Comparison of ENCODE assay signal across 35 cellular contexts in the genomic region with DNA sequence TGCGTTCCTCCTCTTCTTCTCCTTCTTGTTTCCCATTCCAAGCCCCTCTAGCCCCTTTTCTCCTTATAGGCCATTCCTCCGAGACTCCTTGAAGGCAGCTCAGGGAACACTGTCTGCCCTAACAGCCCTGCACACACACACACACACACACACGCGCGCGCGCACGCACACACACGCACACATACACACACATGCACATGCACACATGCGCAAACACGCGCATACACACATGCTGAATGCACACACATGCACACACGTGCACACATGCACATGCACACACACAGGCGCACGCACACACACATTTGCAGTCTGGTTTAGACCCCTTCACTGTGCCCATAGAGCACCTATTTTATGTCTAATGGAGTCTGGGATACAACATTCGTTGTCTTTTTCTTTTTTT. TPM values are rescaled to one million over a fixed set of nuclear protein-coding genes. Genes with fewer than 3 reads are reported as not detected.
"Had no signal": no experiment of that assay in that cellular context is flagged by ENCODE, and none has a peak within 500 bp of the region (broad histone marks: within the 10 kb centered on the region; RNA-seq: fewer than 3 reads in every experiment).

No MANE protein-coding gene starts in this region.

- H3K4me1 Mint-ChIP-seq: activated B cell treated with CpG ODN at 0.5 μM for 24 hours; activated CD4-positive, alpha-beta T cell treated with anti-CD3 and anti-CD28 coated beads for 36 hours; activated CD4-positive, alpha-beta T cell treated with anti-CD3 and anti-CD28 coated beads, Interleukin-2, amount 10 ng/mL, durations not matched to agents 24 days and 14 days; activated CD8-positive, alpha-beta memory T cell treated with anti-CD3 and anti-CD28 coated beads, Interleukin-2, amount 10 ng/mL, durations not matched to agents 7 days and 5 days; activated naive CD4-positive, alpha-beta T cell treated with anti-CD3 and anti-CD28 coated beads, Interleukin-2, amount 10 ng/mL, durations not matched to agents 7 days and 5 days; activated naive CD8-positive, alpha-beta T cell treated with anti-CD3 and anti-CD28 coated beads, Interleukin-2, amount 10 ng/mL, durations not matched to agents 7 days and 5 days; central memory CD8-positive, alpha-beta T cell had no signal

- DNase-seq: activated B cell treated with CpG ODN at 0.5 μM for 24 hours; activated CD4-positive, alpha-beta memory T cell treated with anti-CD3 and anti-CD28 coated beads for 36 hours; activated CD4-positive, alpha-beta T cell treated with anti-CD3 and anti-CD28 coated beads for 36 hours; activated CD4-positive, alpha-beta T cell treated with anti-CD3 and anti-CD28 coated beads, Interleukin-2, amount 10 ng/mL, durations not matched to agents 24 days and 14 days; activated CD4-positive, CD25-positive, alpha-beta regulatory T cell treated with anti-CD3 and anti-CD28 coated beads, Interleukin-2, amount 50 U/mL, for 72 hours; activated CD8-positive, alpha-beta memory T cell treated with anti-CD3 and anti-CD28 coated beads, Interleukin-2, amount 10 ng/mL, durations not matched to agents 7 days and 5 days; activated CD8-positive, alpha-beta memory T cell treated with anti-CD3 and anti-CD28 coated beads, Interleukin-2, amount 50 U/mL, for 4 hours; activated CD8-positive, alpha-beta T cell treated with anti-CD3 and anti-CD28 coated beads, Interleukin-2, amount 10 ng/mL, durations not matched to agents 7 days and 5 days; activated gamma-delta T cell; activated naive CD4-positive, alpha-beta T cell; activated naive CD4-positive, alpha-beta T cell treated with anti-CD3 and anti-CD28 coated beads, Interleukin-2, amount 10 ng/mL, durations not matched to agents 7 days and 5 days; activated naive CD8-positive, alpha-beta T cell treated with anti-CD3 and anti-CD28 coated beads, Interleukin-2, amount 10 ng/mL, durations not matched to agents 7 days and 5 days; activated T-cell treated with anti-CD3 and anti-CD28 coated beads, Interleukin-2, amount 50 U/mL, for 1 hour; activated T-cell treated with anti-CD3 and anti-CD28 coated beads, Interleukin-2, amount 50 U/mL, for 48 hours; brain microvascular endothelial cell; cortex of kidney; dermis blood vessel endothelial cell; effector CD4-positive, alpha-beta T cell; effector memory CD8-positive, alpha-beta T cell; erythroblast; foreskin keratinocyte; gastrocnemius medialis; heart right ventricle; T-helper 1 cell; T-helper 17 cell; T1000; WERI-Rb-1 had no signal

- H3K4me3 Mint-ChIP-seq: activated B cell treated with CpG ODN at 0.5 μM for 24 hours; activated CD4-positive, alpha-beta memory T cell treated with anti-CD3 and anti-CD28 coated beads for 36 hours; activated CD4-positive, alpha-beta T cell treated with anti-CD3 and anti-CD28 coated beads for 36 hours; activated CD4-positive, alpha-beta T cell treated with anti-CD3 and anti-CD28 coated beads, Interleukin-2, amount 10 ng/mL, durations not matched to agents 24 days and 14 days; activated CD8-positive, alpha-beta memory T cell treated with anti-CD3 and anti-CD28 coated beads, Interleukin-2, amount 10 ng/mL, durations not matched to agents 7 days and 5 days; activated CD8-positive, alpha-beta T cell treated with anti-CD3 and anti-CD28 coated beads, Interleukin-2, amount 10 ng/mL, durations not matched to agents 7 days and 5 days; activated naive CD4-positive, alpha-beta T cell treated with anti-CD3 and anti-CD28 coated beads, Interleukin-2, amount 10 ng/mL, durations not matched to agents 7 days and 5 days; activated naive CD8-positive, alpha-beta T cell treated with anti-CD3 and anti-CD28 coated beads, Interleukin-2, amount 10 ng/mL, durations not matched to agents 7 days and 5 days; central memory CD8-positive, alpha-beta T cell; effector memory CD8-positive, alpha-beta T cell; T-helper 17 cell; T-helper 2 cell treated with Interferon-gamma antibody and Interleukin-4, amounts not matched to agents 5 μg/mL and 100 μg/mL, for 36 hours had no signal

- H3K4me3 ChIP-seq: ascending aorta, esophagus muscularis mucosa, gastrocnemius medialis, heart right ventricle had no signal

- FAIRE-seq: bronchial epithelial cell, colon had no signal

- H3K27me3 ChIP-seq: ascending aorta had no signal

- H3K4me1 ChIP-seq: ascending aorta, esophagus muscularis mucosa, foreskin keratinocyte, gastrocnemius medialis, heart right ventricle had no signal

- H3K36me3 Mint-ChIP-seq: activated CD4-positive, alpha-beta memory T cell treated with anti-CD3 and anti-CD28 coated beads for 36 hours; activated CD8-positive, alpha-beta memory T cell treated with anti-CD3 and anti-CD28 coated beads, Interleukin-2, amount 10 ng/mL, durations not matched to agents 7 days and 5 days; activated naive CD4-positive, alpha-beta T cell treated with anti-CD3 and anti-CD28 coated beads, Interleukin-2, amount 10 ng/mL, durations not matched to agents 7 days and 5 days; activated naive CD4-positive, alpha-beta T cell treated with anti-CD3 and anti-CD28 coated beads, Interleukin-2, amount 50 U/mL, for 72 hours; activated naive CD8-positive, alpha-beta T cell treated with anti-CD3 and anti-CD28 coated beads, Interleukin-2, amount 10 ng/mL, durations not matched to agents 7 days and 5 days had no signal

- H3K27ac Mint-ChIP-seq: activated B cell treated with CpG ODN at 0.5 μM for 24 hours; activated CD4-positive, alpha-beta memory T cell treated with anti-CD3 and anti-CD28 coated beads for 36 hours; activated CD4-positive, alpha-beta T cell treated with anti-CD3 and anti-CD28 coated beads for 36 hours; activated CD4-positive, alpha-beta T cell treated with anti-CD3 and anti-CD28 coated beads, Interleukin-2, amount 10 ng/mL, durations not matched to agents 24 days and 14 days; activated CD8-positive, alpha-beta memory T cell treated with anti-CD3 and anti-CD28 coated beads, Interleukin-2, amount 10 ng/mL, durations not matched to agents 7 days and 5 days; activated CD8-positive, alpha-beta T cell treated with anti-CD3 and anti-CD28 coated beads, Interleukin-2, amount 10 ng/mL, durations not matched to agents 7 days and 5 days; activated naive CD4-positive, alpha-beta T cell treated with anti-CD3 and anti-CD28 coated beads, Interleukin-2, amount 10 ng/mL, durations not matched to agents 7 days and 5 days; activated naive CD8-positive, alpha-beta T cell treated with anti-CD3 and anti-CD28 coated beads, Interleukin-2, amount 10 ng/mL, durations not matched to agents 7 days and 5 days; effector memory CD8-positive, alpha-beta T cell; T-helper 17 cell; T-helper 2 cell treated with Interferon-gamma antibody and Interleukin-4, amounts not matched to agents 5 μg/mL and 100 μg/mL, for 36 hours had no signal

- H3K9me3 Mint-ChIP-seq: activated B cell treated with CpG ODN at 0.5 μM for 24 hours; activated CD4-positive, alpha-beta memory T cell treated with anti-CD3 and anti-CD28 coated beads for 36 hours; activated CD4-positive, alpha-beta T cell treated with anti-CD3 and anti-CD28 coated beads, Interleukin-2, amount 10 ng/mL, durations not matched to agents 24 days and 14 days; activated naive CD4-positive, alpha-beta T cell treated with anti-CD3 and anti-CD28 coated beads, Interleukin-2, amount 10 ng/mL, durations not matched to agents 7 days and 5 days; activated naive CD4-positive, alpha-beta T cell treated with anti-CD3 and anti-CD28 coated beads, Interleukin-2, amount 50 U/mL, for 72 hours; activated naive CD8-positive, alpha-beta T cell treated with anti-CD3 and anti-CD28 coated beads, Interleukin-2, amount 10 ng/mL, durations not matched to agents 7 days and 5 days; central memory CD8-positive, alpha-beta T cell; effector memory CD8-positive, alpha-beta T cell; T-helper 2 cell treated with Interferon-gamma antibody and Interleukin-4, amounts not matched to agents 5 μg/mL and 100 μg/mL, for 36 hours had no signal

- H3K36me3 ChIP-seq: ascending aorta, brain microvascular endothelial cell, esophagus muscularis mucosa, gastrocnemius medialis, heart right ventricle, WERI-Rb-1 had no signal

- H3K27ac ChIP-seq: ascending aorta, brain microvascular endothelial cell, esophagus muscularis mucosa, foreskin keratinocyte, gastrocnemius medialis, heart right ventricle had no signal

- H3K9me3 ChIP-seq: ascending aorta, esophagus muscularis mucosa, gastrocnemius medialis, heart right ventricle had no signal

- ATAC-seq: activated CD4-positive, alpha-beta T cell treated with anti-CD3 and anti-CD28 coated beads for 36 hours; activated CD8-positive, alpha-beta memory T cell treated with anti-CD3 and anti-CD28 coated beads, Interleukin-2, amount 10 ng/mL, durations not matched to agents 7 days and 5 days; activated CD8-positive, alpha-beta T cell treated with anti-CD3 and anti-CD28 coated beads, Interleukin-2, amount 10 ng/mL, durations not matched to agents 7 days and 5 days; activated naive CD4-positive, alpha-beta T cell treated with anti-CD3 and anti-CD28 coated beads, Interleukin-2, amount 50 U/mL, for 72 hours; effector memory CD8-positive, alpha-beta T cell; foreskin keratinocyte; gastrocnemius medialis; heart right ventricle; T-helper 17 cell had no signal

RNA-seq across cellular contexts. Expression of a gene that starts 17.8 kb away (rescaled TPM):
- total RNA-seq: activated B cell treated with CpG ODN at 0.5 μM for 24 hours; activated CD4-positive, alpha-beta memory T cell treated with anti-CD3 and anti-CD28 coated beads for 36 hours; activated CD4-positive, alpha-beta T cell treated with anti-CD3 and anti-CD28 coated beads for 36 hours; activated CD4-positive, alpha-beta T cell treated with anti-CD3 and anti-CD28 coated beads, Interleukin-2, amount 10 ng/mL, durations not matched to agents 24 days and 14 days; activated CD8-positive, alpha-beta memory T cell treated with anti-CD3 and anti-CD28 coated beads for 36 hours; activated CD8-positive, alpha-beta memory T cell treated with anti-CD3 and anti-CD28 coated beads, Interleukin-2, amount 10 ng/mL, durations not matched to agents 7 days and 5 days; activated CD8-positive, alpha-beta T cell treated with anti-CD3 and anti-CD28 coated beads, Interleukin-2, amount 10 ng/mL, durations not matched to agents 7 days and 5 days; activated naive CD4-positive, alpha-beta T cell treated with anti-CD3 and anti-CD28 coated beads, Interleukin-2, amount 50 U/mL, for 72 hours; activated naive CD8-positive, alpha-beta T cell treated with anti-CD3 and anti-CD28 coated beads, Interleukin-2, amount 10 ng/mL, durations not matched to agents 7 days and 5 days; dermis blood vessel endothelial cell; foreskin keratinocyte; gastrocnemius medialis; T-helper 17 cell had no signal
- polyA plus RNA-seq: foreskin keratinocyte had no signal

RNA-seq across cellular contexts. Expression of a gene that starts 59.0 kb away (rescaled TPM):
- total RNA-seq: ascending aorta had no signal
